25 cellular contexts compared by ENCODE assay signal in the genomic region with DNA sequence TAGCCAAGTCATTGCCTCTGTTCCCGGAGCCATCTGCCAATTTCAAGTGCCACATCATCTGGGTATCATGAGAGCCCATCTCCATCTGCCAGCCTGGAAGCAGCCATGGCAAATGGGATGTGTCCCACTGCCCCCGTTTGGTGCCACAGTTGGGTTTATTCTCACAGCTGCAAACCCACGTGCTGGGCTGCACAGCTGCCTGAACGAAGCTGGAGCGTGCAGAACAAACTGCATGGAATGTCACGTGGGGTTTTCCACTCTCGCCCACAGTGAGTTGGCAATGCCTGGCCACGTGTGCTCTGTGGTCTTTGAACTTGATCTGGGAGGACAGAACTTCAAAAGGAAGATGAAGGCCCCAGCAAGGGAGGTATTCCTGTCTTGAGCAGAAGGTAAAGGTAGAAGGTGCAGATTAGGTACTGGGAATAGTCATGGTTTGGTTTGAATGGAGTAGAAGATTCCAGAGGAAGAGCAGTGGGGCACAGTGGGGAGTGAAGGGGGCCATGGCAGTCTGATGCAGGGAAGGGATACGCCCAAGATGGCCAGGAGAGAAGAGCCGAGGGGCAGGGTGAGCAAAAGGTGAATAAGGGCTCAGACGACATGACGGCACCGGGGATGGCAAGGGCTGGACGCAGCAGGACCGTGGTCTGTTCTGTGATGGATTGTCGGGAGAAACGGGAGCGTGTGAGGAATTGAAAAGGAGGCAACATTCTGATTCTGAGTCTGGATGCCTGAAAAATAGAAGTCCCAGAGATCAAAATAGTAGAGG.
"Had no signal": no experiment of that assay in that cellular context is flagged by ENCODE, and none has a peak within 500 bp of the region (broad histone marks: within the 10 kb centered on the region; RNA-seq: fewer than 3 reads in every experiment).

No MANE protein-coding gene starts in this region.

- H3K27ac ChIP-seq: adrenal gland, body of pancreas, cardiac muscle cell, colonic mucosa, epithelial cell of prostate, left lung, lower lobe of right lung, tibial nerve had no signal

- H3K36me3 ChIP-seq: adrenal gland, cardiac muscle cell, colonic mucosa, left lung, lower lobe of right lung, tibial nerve had no signal

- H3K9me3 ChIP-seq: adrenal gland, body of pancreas, colonic mucosa, left lung, lower lobe of right lung, tibial nerve had no signal

- FAIRE-seq: endometrium, frontal cortex, islet of Langerhans had no signal

- H3K27me3 ChIP-seq: adrenal gland, body of pancreas, cardiac muscle cell, colonic mucosa, left lung, tibial nerve had no signal

- ATAC-seq: body of pancreas, left lung, lower lobe of right lung, natural killer cell, right cardiac atrium had no signal

- H3K4me1 ChIP-seq: colonic mucosa, left lung, tibial nerve had no signal

- DNase-seq: activated CD4-positive, alpha-beta T cell treated with anti-CD3 and anti-CD28 coated beads for 4 hours; activated CD4-positive, alpha-beta T cell treated with anti-CD3 and anti-CD28 coated beads, Interleukin-2, amount 50 U/mL, for 4 hours; activated CD8-positive, alpha-beta memory T cell treated with anti-CD3 and anti-CD28 coated beads for 24 hours; activated effector memory CD4-positive, alpha-beta T cell treated with Interleukin-2 at 50 U/mL for 16 hours; activated naive CD4-positive, alpha-beta T cell treated with anti-CD3 and anti-CD28 coated beads for 36 hours; activated naive CD8-positive, alpha-beta T cell treated with anti-CD3 and anti-CD28 coated beads for 36 hours; adrenal gland; aorta; body of pancreas; cerebellar nuclear complex; colonic mucosa; effector CD8-positive, alpha-beta T cell; left lung; lower lobe of right lung; mesenchymal stem cell; natural killer cell; right cardiac atrium; stimulated activated CD4-positive, alpha-beta T cell treated with anti-CD3 and anti-CD28 coated beads, Interleukin-2, amount 100 ng/mL, for 48 hours; stimulated activated naive CD4-positive, alpha-beta T cell treated with Interleukin-2 at 50 U/mL for 16 hours had no signal

- H3K4me3 ChIP-seq: adrenal gland, body of pancreas, cardiac muscle cell, colonic mucosa, left lung, lower lobe of right lung, tibial nerve had no signal
